ENCODE assay signal across 9 cellular contexts in genomic region chr1:156727914-156728598, GRCh38. TPM values are rescaled to one million over a fixed set of nuclear protein-coding genes. Genes with fewer than 3 reads are reported as not detected.
A peak's percentile ranks its signal among the peaks of the same experiment; 100 is the strongest.
DNase-seq lines count a peak whose midpoint lies in the region; ATAC-seq and TF ChIP-seq lines count a peak whose summit lies in the region.
"Had no signal": no experiment of that assay in that cellular context is flagged by ENCODE, and none has a peak within 500 bp of the region (broad histone marks: within the 10 kb centered on the region; RNA-seq: fewer than 3 reads in every experiment).

Gene METTL25B, plus strand, starts transcription at chr1:156728469. Its CDS starts 636 bp downstream, at chr1:156729105.

- H4K91ac ChIP-seq in mesenchymal stem cell (ENCODE audit: low read length) = peak within 1 kb of the TSS; percentile 67

- H3K27me3 Mint-ChIP-seq in activated CD4-positive, alpha-beta T cell treated with anti-CD3 and anti-CD28 coated beads, Interleukin-2, amount 10 ng/mL, durations not matched to agents 24 days and 14 days = no peaks in the 10 kb centered on the region
- H3K27me3 Mint-ChIP-seq: dendritic cell treated with granulocyte-macrophage colony-stimulating factor and Interleukin-4, amounts not matched to agents 40 ng/mL and 50 ng/mL, for 4 days had no signal

- H3K4me1 ChIP-seq in mesenchymal stem cell (ENCODE audit: control insufficient read depth, insufficient read depth, low read depth, low read length) = peaks cover 21% of the 10 kb centered on the region

- H3K4me3 ChIP-seq in mesenchymal stem cell (ENCODE audit: insufficient read depth in 1 of 2, low read depth in 1 of 2, low read length in 2 of 2) = peak within 1 kb of the TSS; percentile 83 to 98

- peak; percentile 75 for DNase-seq in NCI-H510A (lab: John Stamatoyannopoulos, UW)
- DNase-seq in activated CD4-positive, alpha-beta T cell treated with anti-CD3 and anti-CD28 coated beads, Interleukin-2, amount 10 ng/mL, durations not matched to agents 24 days and 14 days = peak; percentile 95
- peak; percentile 67 for DNase-seq in effector CD4-positive, alpha-beta T cell
- peak; percentile 88 for DNase-seq in mesenchymal stem cell
- peak; percentile 75 to 77 for DNase-seq in stimulated activated CD8-positive, alpha-beta memory T cell treated with anti-CD3 and anti-CD28 coated beads, Interleukin-2, amount 100 ng/mL, for 48 hours (ENCODE audit: low read depth in 2 of 2)

- peak within 1 kb of the TSS; percentile 32 for H2AFZ ChIP-seq in mesenchymal stem cell (ENCODE audit: low read depth, low read length)

- peaks cover 34% of the 10 kb centered on the region for H3K4me1 Mint-ChIP-seq in activated CD4-positive, alpha-beta T cell treated with anti-CD3 and anti-CD28 coated beads, Interleukin-2, amount 10 ng/mL, durations not matched to agents 24 days and 14 days

- ATAC-seq in GM19025 (IDR thresholded peaks at IDR 0.05; ENCODE audit: low read depth, unreplicated experiment) = peak; percentile 67
- peak; percentile 54 for ATAC-seq in HG03139 (IDR thresholded peaks at IDR 0.05; ENCODE audit: unreplicated experiment)

- H3K4me3 Mint-ChIP-seq in activated CD4-positive, alpha-beta T cell treated with anti-CD3 and anti-CD28 coated beads, Interleukin-2, amount 10 ng/mL, durations not matched to agents 24 days and 14 days = no peak within 1 kb of the TSS
- H3K4me3 Mint-ChIP-seq: dendritic cell treated with granulocyte-macrophage colony-stimulating factor and Interleukin-4, amounts not matched to agents 40 ng/mL and 50 ng/mL, for 4 days had no signal

- no peaks in the 10 kb centered on the region for H3K9me3 ChIP-seq in mesenchymal stem cell (ENCODE audit: control insufficient read depth, low read length)

- no peaks in the 10 kb centered on the region for H3K27me3 ChIP-seq in mesenchymal stem cell (ENCODE audit: control insufficient read depth in 1 of 2, insufficient read depth in 1 of 2, low read length in 2 of 2)

- peak within 1 kb of the TSS; percentile 89 for H3K4me2 ChIP-seq in mesenchymal stem cell (ENCODE audit: low read length, poor library complexity, severe bottlenecking)

- peak within 1 kb of the TSS; percentile 62 for H2BK120ac ChIP-seq in mesenchymal stem cell (ENCODE audit: low read depth, low read length)

- no peaks in the 10 kb centered on the region for H3K9me3 Mint-ChIP-seq in activated CD4-positive, alpha-beta T cell treated with anti-CD3 and anti-CD28 coated beads, Interleukin-2, amount 10 ng/mL, durations not matched to agents 24 days and 14 days
- H3K9me3 Mint-ChIP-seq: dendritic cell treated with granulocyte-macrophage colony-stimulating factor and Interleukin-4, amounts not matched to agents 40 ng/mL and 50 ng/mL, for 4 days had no signal

- peak within 1 kb of the TSS in 1 of 2 experiments; percentile 29 for H3K14ac ChIP-seq in mesenchymal stem cell (ENCODE audit: low read length in 2 of 2)

- no peak within 1 kb of the TSS for H2BK5ac ChIP-seq in mesenchymal stem cell (ENCODE audit: low read depth, low read length, poor library complexity, severe bottlenecking)

- H3K27ac Mint-ChIP-seq in activated CD4-positive, alpha-beta T cell treated with anti-CD3 and anti-CD28 coated beads, Interleukin-2, amount 10 ng/mL, durations not matched to agents 24 days and 14 days = no peak within 1 kb of the TSS
- H3K27ac Mint-ChIP-seq: dendritic cell treated with granulocyte-macrophage colony-stimulating factor and Interleukin-4, amounts not matched to agents 40 ng/mL and 50 ng/mL, for 4 days had no signal

- H3K18ac ChIP-seq in mesenchymal stem cell (ENCODE audit: low read depth in 1 of 2, low read length in 2 of 2) = peak within 1 kb of the TSS; percentile 79 to 95

- peak within 1 kb of the TSS; percentile 73 for H2BK15ac ChIP-seq in mesenchymal stem cell (ENCODE audit: low read depth, poor library complexity, severe bottlenecking)

- peak within 1 kb of the TSS; percentile 21 to 77 for H3K4ac ChIP-seq in mesenchymal stem cell (ENCODE audit: low read depth in 1 of 2, low read length in 2 of 2)

- H2BK12ac ChIP-seq in mesenchymal stem cell (ENCODE audit: low read length in 2 of 2) = no peak within 1 kb of the TSS

- H4K8ac ChIP-seq in mesenchymal stem cell (ENCODE audit: low read length) = peak within 1 kb of the TSS; percentile 90

- peaks cover 28% of the 10 kb centered on the region for H3K36me3 Mint-ChIP-seq in activated CD4-positive, alpha-beta T cell treated with anti-CD3 and anti-CD28 coated beads, Interleukin-2, amount 10 ng/mL, durations not matched to agents 24 days and 14 days (ENCODE audit: low read depth)

- peak within 1 kb of the TSS; percentile 97 for H3K27ac ChIP-seq in C4-2B
- H3K27ac ChIP-seq in mesenchymal stem cell (ENCODE audit: low read length, poor library complexity, severe bottlenecking) = peak within 1 kb of the TSS; percentile 60

- H3K36me3 ChIP-seq in mesenchymal stem cell (ENCODE audit: control insufficient read depth in 1 of 2, insufficient read depth in 2 of 2, low read depth in 1 of 2, low read length in 2 of 2) = peaks cover 12 to 47% of the 10 kb centered on the region in 2 experiments

- peak within 1 kb of the TSS; percentile 38 for H2AK5ac ChIP-seq in mesenchymal stem cell (ENCODE audit: low read length, severe bottlenecking)

- TF ChIP-seq CTCF in C4-2B (conservative IDR thresholded peaks at IDR 0.05) = no peak

- intact Hi-C loops in activated CD4-positive, alpha-beta T cell treated with anti-CD3 and anti-CD28 coated beads, Interleukin-2, amount 10 ng/mL, durations not matched to agents 24 days and 14 days (cut with micrococcal nuclease) = loop anchor here (1.0 to 10.0 kb wide), 8 partner anchors 13 to 673 kb away; partner anchors contain the start of genes CRABP2, HDGF, LAMTOR2 and MRPL24

- peak within 1 kb of the TSS; percentile 100 for H3K9ac ChIP-seq in mesenchymal stem cell (ENCODE audit: low read length)

- no peak within 1 kb of the TSS for H3K23ac ChIP-seq in mesenchymal stem cell (ENCODE audit: low read length in 2 of 2)

- peaks cover 18% of the 10 kb centered on the region for H3K79me1 ChIP-seq in mesenchymal stem cell (replicated peaks; ENCODE audit: low read length, poor library complexity, severe bottlenecking)

- WGBS in mesenchymal stem cell = under 1% methylated on average over 19 of the region's 46 CpGs

RNA-seq across cellular contexts. Expression of gene METTL25B, which starts in this region (rescaled TPM):
- 35.9 and 40.5 TPM in 2 replicates for total RNA-seq in activated CD4-positive, alpha-beta T cell treated with anti-CD3 and anti-CD28 coated beads, Interleukin-2, amount 10 ng/mL, durations not matched to agents 24 days and 14 days
- 12.1 TPM for polyA plus RNA-seq in mesenchymal stem cell (2013, experiment 1 of 2)
- polyA plus RNA-seq in mesenchymal stem cell (2013, experiment 2 of 2) = 11.3 TPM

Comparison
In these comparisons a context has a peak if more than half of its experiments do, and no peak if none do; other contexts are left out.
1. Peak in every context shown above with its lines: DNase-seq, ATAC-seq, H3K4me3 ChIP-seq and H3K27ac ChIP-seq.